Comparison of ENCODE assay signal across 19 cellular contexts in the genomic region with DNA sequence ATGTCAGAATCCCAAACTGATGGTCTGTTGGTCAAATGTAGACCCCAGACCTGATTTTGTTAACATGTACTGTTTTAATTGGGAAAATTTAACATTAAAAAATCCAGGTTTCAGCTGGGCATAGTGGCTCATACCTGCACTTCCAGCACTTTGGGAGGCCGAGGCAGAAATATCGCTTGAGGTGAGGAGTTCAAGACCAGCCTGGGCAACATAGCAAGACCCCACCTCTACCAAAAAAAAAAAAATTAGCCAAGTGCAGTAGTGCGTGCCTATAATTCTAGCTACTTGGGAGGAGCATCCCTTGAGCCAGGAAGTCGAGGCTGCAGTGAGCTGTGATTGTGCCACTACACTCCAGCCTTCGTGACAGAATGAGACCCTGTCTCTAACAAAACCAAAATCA. TPM values are rescaled to one million over a fixed set of nuclear protein-coding genes. Genes with fewer than 3 reads are reported as not detected.
"Had no signal": no experiment of that assay in that cellular context is flagged by ENCODE, and none has a peak within 500 bp of the region (broad histone marks: within the 10 kb centered on the region; RNA-seq: fewer than 3 reads in every experiment).

No MANE protein-coding gene starts in this region.

- H3K27ac Mint-ChIP-seq: activated T-cell treated with anti-CD3 and anti-CD28 coated beads, Interleukin-2, amount 50 U/mL, for 72 hours; naive thymus-derived CD8-positive, alpha-beta T cell had no signal

- H3K9me3 Mint-ChIP-seq: activated T-cell treated with anti-CD3 and anti-CD28 coated beads, Interleukin-2, amount 50 U/mL, for 72 hours; naive thymus-derived CD8-positive, alpha-beta T cell; stimulated activated effector memory CD8-positive, alpha-beta T cell treated with anti-CD3 and anti-CD28 coated beads, Interleukin-12 subunit alpha, Interleukin-12 subunit beta, amount 100 ng/mL, for 72 hours had no signal

- H3K4me3 Mint-ChIP-seq: activated T-cell treated with anti-CD3 and anti-CD28 coated beads, Interleukin-2, amount 50 U/mL, for 72 hours; naive thymus-derived CD8-positive, alpha-beta T cell; stimulated activated effector memory CD8-positive, alpha-beta T cell treated with anti-CD3 and anti-CD28 coated beads, Interleukin-12 subunit alpha, Interleukin-12 subunit beta, amount 100 ng/mL, for 72 hours had no signal

- DNase-seq: activated CD4-positive, alpha-beta T cell treated with anti-CD3 and anti-CD28 coated beads, Interleukin-2, amount 50 U/mL, for 1 hour; activated CD8-positive, alpha-beta memory T cell treated with anti-CD3 and anti-CD28 coated beads for 24 hours; activated CD8-positive, alpha-beta memory T cell treated with anti-CD3 and anti-CD28 coated beads, Interleukin-2, amount 50 U/mL, for 48 hours; activated effector memory CD4-positive, alpha-beta T cell treated with anti-CD3 and anti-CD28 coated beads, Interleukin-2, amount 50 U/mL, for 16 hours; activated naive CD4-positive, alpha-beta T cell treated with anti-CD3 and anti-CD28 coated beads, Interleukin-2, amount 50 U/mL, for 16 hours; activated T-cell treated with anti-CD3 and anti-CD28 coated beads, Interleukin-2, amount 50 U/mL, for 72 hours; aorta; effector CD4-positive, alpha-beta T cell; mesendoderm; naive thymus-derived CD8-positive, alpha-beta T cell; ovary; stimulated activated CD4-positive, alpha-beta T cell treated with anti-CD3 and anti-CD28 coated beads, Interleukin-4, amount 100 ng/mL, for 24 hours; T1000 had no signal

- H3K4me3 ChIP-seq: coronary artery, esophagus muscularis mucosa, ovary, thyroid gland had no signal

- H3K27me3 ChIP-seq: esophagus muscularis mucosa, ovary, thyroid gland had no signal

- H3K9me3 ChIP-seq: esophagus muscularis mucosa, ovary, thyroid gland had no signal

- H3K36me3 ChIP-seq: esophagus muscularis mucosa, ovary, thyroid gland had no signal

- ATAC-seq: activated CD4-positive, CD25-positive, alpha-beta regulatory T cell treated with anti-CD3 and anti-CD28 coated beads, Interleukin-2, amount 50 U/mL, for 24 hours; activated T-cell treated with anti-CD3 and anti-CD28 coated beads, Interleukin-2, amount 50 U/mL, for 72 hours; naive thymus-derived CD8-positive, alpha-beta T cell; sciatic nerve; stimulated activated effector memory CD8-positive, alpha-beta T cell treated with anti-CD3 and anti-CD28 coated beads, Interleukin-12 subunit alpha, Interleukin-12 subunit beta, amount 100 ng/mL, for 72 hours had no signal

- H3K27ac ChIP-seq: esophagus muscularis mucosa, ovary had no signal

- H3K36me3 Mint-ChIP-seq: naive thymus-derived CD8-positive, alpha-beta T cell; stimulated activated effector memory CD8-positive, alpha-beta T cell treated with anti-CD3 and anti-CD28 coated beads, Interleukin-12 subunit alpha, Interleukin-12 subunit beta, amount 100 ng/mL, for 72 hours had no signal

RNA-seq across cellular contexts. Expression of gene PLAU, which starts 20.7 kb away (rescaled TPM):
- polyA plus RNA-seq: naive thymus-derived CD8-positive, alpha-beta T cell had no signal
